In the genomic region with DNA sequence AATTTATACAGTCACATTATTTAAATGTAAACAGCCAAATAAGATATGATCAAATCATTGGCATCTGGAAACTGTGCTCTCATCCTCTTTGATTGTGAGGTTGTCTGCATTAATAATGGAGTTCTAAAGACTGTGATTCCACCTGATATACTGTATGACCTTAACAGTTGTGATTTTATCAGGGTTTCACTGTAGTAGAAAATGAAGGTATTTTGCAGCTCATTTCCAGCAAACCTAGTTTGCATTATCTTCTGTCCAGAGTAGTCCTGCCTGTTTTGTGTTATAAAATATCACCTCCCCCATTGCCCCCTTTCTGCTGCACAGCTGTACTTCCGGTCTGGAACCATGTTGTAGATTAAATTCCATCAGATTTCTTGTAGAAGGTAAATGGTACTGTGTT, we compare ENCODE assay signal across 28 cellular contexts.
"Had no signal": no experiment of that assay in that cellular context is flagged by ENCODE, and none has a peak within 500 bp of the region (broad histone marks: within the 10 kb centered on the region; RNA-seq: fewer than 3 reads in every experiment).

No MANE protein-coding gene starts in this region.

- H3K9me3 ChIP-seq: ascending aorta had no signal

- DNase-seq: activated CD4-positive, alpha-beta memory T cell treated with anti-CD3 and anti-CD28 coated beads, Interleukin-2, amount 10 ng/mL, durations not matched to agents 7 days and 5 days; activated CD4-positive, alpha-beta T cell treated with anti-CD3 and anti-CD28 coated beads for 36 hours; activated CD4-positive, alpha-beta T cell treated with anti-CD3 and anti-CD28 coated beads, Interleukin-2, amount 10 ng/mL, durations not matched to agents 24 days and 14 days; activated CD4-positive, CD25-positive, alpha-beta regulatory T cell; activated CD4-positive, CD25-positive, alpha-beta regulatory T cell treated with anti-CD3 and anti-CD28 coated beads, Interleukin-2, amount 50 U/mL, for 72 hours; activated CD8-positive, alpha-beta memory T cell treated with anti-CD3 and anti-CD28 coated beads, Interleukin-2, amount 50 U/mL, for 48 hours; activated gamma-delta T cell; activated naive CD4-positive, alpha-beta T cell; activated naive CD4-positive, alpha-beta T cell treated with anti-CD3 and anti-CD28 coated beads, Interleukin-2, amount 10 ng/mL, durations not matched to agents 7 days and 5 days; activated naive CD8-positive, alpha-beta T cell treated with anti-CD3 and anti-CD28 coated beads, Interleukin-2, amount 10 ng/mL, durations not matched to agents 7 days and 5 days; activated T-cell treated with anti-CD3 and anti-CD28 coated beads for 4 hours; activated T-cell treated with anti-CD3 and anti-CD28 coated beads, Interleukin-2, amount 50 U/mL, for 24 hours; activated T-cell treated with anti-CD3 and anti-CD28 coated beads, Interleukin-2, amount 50 U/mL, for 72 hours; dorsolateral prefrontal cortex; effector memory CD4-positive, alpha-beta T cell; endodermal cell; foreskin fibroblast; head of caudate nucleus; T-helper 2 cell had no signal

- H3K4me3 ChIP-seq: ascending aorta, coronary artery, dorsolateral prefrontal cortex had no signal

- H3K9me3 Mint-ChIP-seq: activated CD4-positive, alpha-beta memory T cell treated with anti-CD3 and anti-CD28 coated beads, Interleukin-2, amount 10 ng/mL, durations not matched to agents 7 days and 5 days; activated CD4-positive, alpha-beta T cell treated with anti-CD3 and anti-CD28 coated beads, Interleukin-2, amount 10 ng/mL, durations not matched to agents 24 days and 14 days; activated naive CD4-positive, alpha-beta T cell treated with anti-CD3 and anti-CD28 coated beads, Interleukin-2, amount 10 ng/mL, durations not matched to agents 7 days and 5 days; activated naive CD4-positive, alpha-beta T cell treated with anti-CD3 and anti-CD28 coated beads, Interleukin-2, amount 50 U/mL, for 72 hours; activated naive CD8-positive, alpha-beta T cell treated with anti-CD3 and anti-CD28 coated beads, Interleukin-2, amount 10 ng/mL, durations not matched to agents 7 days and 5 days; activated T-cell treated with anti-CD3 and anti-CD28 coated beads, Interleukin-2, amount 50 U/mL, for 24 hours; activated T-cell treated with anti-CD3 and anti-CD28 coated beads, Interleukin-2, amount 50 U/mL, for 72 hours; brain; dendritic cell treated with granulocyte-macrophage colony-stimulating factor and Interleukin-4, amounts not matched to agents 40 ng/mL and 50 ng/mL, for 4 days; endodermal cell had no signal

- H3K36me3 Mint-ChIP-seq: activated naive CD4-positive, alpha-beta T cell treated with anti-CD3 and anti-CD28 coated beads, Interleukin-2, amount 10 ng/mL, durations not matched to agents 7 days and 5 days; activated naive CD4-positive, alpha-beta T cell treated with anti-CD3 and anti-CD28 coated beads, Interleukin-2, amount 50 U/mL, for 72 hours; activated naive CD8-positive, alpha-beta T cell treated with anti-CD3 and anti-CD28 coated beads, Interleukin-2, amount 10 ng/mL, durations not matched to agents 7 days and 5 days; brain had no signal

- H3K27me3 Mint-ChIP-seq: activated CD4-positive, alpha-beta memory T cell treated with anti-CD3 and anti-CD28 coated beads, Interleukin-2, amount 10 ng/mL, durations not matched to agents 7 days and 5 days; activated CD4-positive, alpha-beta T cell treated with anti-CD3 and anti-CD28 coated beads, Interleukin-2, amount 10 ng/mL, durations not matched to agents 24 days and 14 days; activated naive CD4-positive, alpha-beta T cell treated with anti-CD3 and anti-CD28 coated beads, Interleukin-2, amount 10 ng/mL, durations not matched to agents 7 days and 5 days; activated naive CD8-positive, alpha-beta T cell treated with anti-CD3 and anti-CD28 coated beads, Interleukin-2, amount 10 ng/mL, durations not matched to agents 7 days and 5 days; activated T-cell treated with anti-CD3 and anti-CD28 coated beads, Interleukin-2, amount 50 U/mL, for 24 hours; brain; central memory CD8-positive, alpha-beta T cell; dendritic cell treated with granulocyte-macrophage colony-stimulating factor and Interleukin-4, amounts not matched to agents 40 ng/mL and 50 ng/mL, for 4 days had no signal

- H3K27ac Mint-ChIP-seq: activated CD4-positive, alpha-beta memory T cell treated with anti-CD3 and anti-CD28 coated beads, Interleukin-2, amount 10 ng/mL, durations not matched to agents 7 days and 5 days; activated CD4-positive, alpha-beta T cell treated with anti-CD3 and anti-CD28 coated beads for 36 hours; activated CD4-positive, alpha-beta T cell treated with anti-CD3 and anti-CD28 coated beads, Interleukin-2, amount 10 ng/mL, durations not matched to agents 24 days and 14 days; activated naive CD4-positive, alpha-beta T cell treated with anti-CD3 and anti-CD28 coated beads, Interleukin-2, amount 10 ng/mL, durations not matched to agents 7 days and 5 days; activated naive CD4-positive, alpha-beta T cell treated with anti-CD3 and anti-CD28 coated beads, Interleukin-2, amount 50 U/mL, for 72 hours; activated naive CD8-positive, alpha-beta T cell treated with anti-CD3 and anti-CD28 coated beads, Interleukin-2, amount 10 ng/mL, durations not matched to agents 7 days and 5 days; activated T-cell treated with anti-CD3 and anti-CD28 coated beads, Interleukin-2, amount 50 U/mL, for 24 hours; activated T-cell treated with anti-CD3 and anti-CD28 coated beads, Interleukin-2, amount 50 U/mL, for 72 hours; dendritic cell treated with granulocyte-macrophage colony-stimulating factor and Interleukin-4, amounts not matched to agents 40 ng/mL and 50 ng/mL, for 4 days had no signal

- H3K27me3 ChIP-seq: ascending aorta, dorsolateral prefrontal cortex had no signal

- ATAC-seq: activated CD4-positive, alpha-beta T cell treated with anti-CD3 and anti-CD28 coated beads for 36 hours; activated naive CD4-positive, alpha-beta T cell treated with anti-CD3 and anti-CD28 coated beads, Interleukin-2, amount 50 U/mL, for 72 hours; activated T-cell treated with anti-CD3 and anti-CD28 coated beads, Interleukin-2, amount 50 U/mL, for 72 hours; esophagus mucosa had no signal

- H3K27ac ChIP-seq: ascending aorta, coronary artery, dorsolateral prefrontal cortex had no signal

- H3K36me3 ChIP-seq: ascending aorta had no signal

- H3K4me1 Mint-ChIP-seq: activated CD4-positive, alpha-beta memory T cell treated with anti-CD3 and anti-CD28 coated beads, Interleukin-2, amount 10 ng/mL, durations not matched to agents 7 days and 5 days; activated CD4-positive, alpha-beta T cell treated with anti-CD3 and anti-CD28 coated beads for 36 hours; activated CD4-positive, alpha-beta T cell treated with anti-CD3 and anti-CD28 coated beads, Interleukin-2, amount 10 ng/mL, durations not matched to agents 24 days and 14 days; activated naive CD4-positive, alpha-beta T cell treated with anti-CD3 and anti-CD28 coated beads, Interleukin-2, amount 10 ng/mL, durations not matched to agents 7 days and 5 days; activated naive CD8-positive, alpha-beta T cell treated with anti-CD3 and anti-CD28 coated beads, Interleukin-2, amount 10 ng/mL, durations not matched to agents 7 days and 5 days; central memory CD8-positive, alpha-beta T cell had no signal

- FAIRE-seq: bronchial epithelial cell, frontal cortex had no signal

- H3K4me1 ChIP-seq: ascending aorta had no signal

- H3K4me3 Mint-ChIP-seq: activated CD4-positive, alpha-beta memory T cell treated with anti-CD3 and anti-CD28 coated beads, Interleukin-2, amount 10 ng/mL, durations not matched to agents 7 days and 5 days; activated CD4-positive, alpha-beta T cell treated with anti-CD3 and anti-CD28 coated beads for 36 hours; activated CD4-positive, alpha-beta T cell treated with anti-CD3 and anti-CD28 coated beads, Interleukin-2, amount 10 ng/mL, durations not matched to agents 24 days and 14 days; activated naive CD4-positive, alpha-beta T cell treated with anti-CD3 and anti-CD28 coated beads, Interleukin-2, amount 10 ng/mL, durations not matched to agents 7 days and 5 days; activated naive CD8-positive, alpha-beta T cell treated with anti-CD3 and anti-CD28 coated beads, Interleukin-2, amount 10 ng/mL, durations not matched to agents 7 days and 5 days; activated T-cell treated with anti-CD3 and anti-CD28 coated beads, Interleukin-2, amount 50 U/mL, for 24 hours; activated T-cell treated with anti-CD3 and anti-CD28 coated beads, Interleukin-2, amount 50 U/mL, for 72 hours; brain; central memory CD8-positive, alpha-beta T cell; dendritic cell treated with granulocyte-macrophage colony-stimulating factor and Interleukin-4, amounts not matched to agents 40 ng/mL and 50 ng/mL, for 4 days; endodermal cell had no signal
